Comparison of ENCODE assay signal across 15 cellular contexts in the genomic region with DNA sequence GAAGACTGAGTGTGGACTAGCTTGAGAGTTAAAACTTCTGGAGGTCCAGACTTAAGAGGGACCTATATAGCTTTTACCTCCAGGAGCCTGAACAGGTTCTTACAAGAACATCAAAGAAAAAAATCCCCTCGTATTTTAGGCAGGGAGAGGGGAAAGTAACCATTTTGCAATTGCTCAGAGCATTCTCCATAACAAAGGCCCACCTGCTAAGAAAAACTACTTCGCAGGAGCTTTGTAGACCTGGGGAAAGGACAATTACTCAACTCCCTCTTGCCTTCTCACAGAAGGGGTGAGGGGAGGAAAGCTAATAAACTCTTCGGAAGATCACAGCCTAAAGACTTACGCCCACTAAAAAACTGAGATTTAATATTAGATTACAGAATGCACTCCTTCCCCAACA.
DNase-seq lines count a peak whose midpoint lies in the region; ATAC-seq and TF ChIP-seq lines count a peak whose summit lies in the region.
"Had no signal": no experiment of that assay in that cellular context is flagged by ENCODE, and none has a peak within 500 bp of the region (broad histone marks: within the 10 kb centered on the region; RNA-seq: fewer than 3 reads in every experiment).

No MANE protein-coding gene starts in this region.

- no peak overlapping the region for H3K18ac ChIP-seq in H9 (ENCODE audit: insufficient read length, low read depth, low read length)

- no peak overlapping the region for H4K5ac ChIP-seq in H9 (ENCODE audit: insufficient read length, low read depth, low read length)

- POLR2A ChIA-PET in WTC11 (lab: Charles Lee) = interaction anchor here (0.5 kb wide), 1 partner anchor 30 kb away, joined by 3 read pairs; no protein-coding TSS in a partner anchor
- POLR2A ChIA-PET in naive thymus-derived CD8-positive, alpha-beta T cell (lab: Charles Lee) = no interaction called here
- POLR2A ChIA-PET in GM10248 (lab: Yijun Ruan, JAX) = no interaction called here

- H2BK20ac ChIP-seq in H9 (ENCODE audit: low read depth, low read length, poor library complexity, severe bottlenecking) = no peak overlapping the region

- H3K23ac ChIP-seq in H9 (ENCODE audit: insufficient read length, low read depth, low read length) = no peak overlapping the region

- H3K23me2 ChIP-seq in H9 (ENCODE audit: insufficient read length, low read depth, low read length, poor library complexity, severe bottlenecking) = no peaks in the 10 kb centered on the region

- no peak overlapping the region for H2BK120ac ChIP-seq in H9 (ENCODE audit: low read depth, low read length, poor library complexity, severe bottlenecking)

- H3K4me2 ChIP-seq in H9 (ENCODE audit: insufficient read depth, insufficient read length, low read length) = no peak overlapping the region

- WGBS in H9 (ENCODE audit: extremely low coverage, insufficient read length, low lambda C conversion rate) = no CpG with 5 or more reads among the region's 4 CpGs

- H3K14ac ChIP-seq in H9 (ENCODE audit: insufficient read depth, low read length) = no peak overlapping the region

- H3K36me3 ChIP-seq in iPS-18a (ENCODE audit: control insufficient read depth, low read depth, low read length) = no peaks in the 10 kb centered on the region
- H3K36me3 ChIP-seq: BE2C had no signal

- H2BK5ac ChIP-seq in H9 (ENCODE audit: insufficient read length, low read length) = no peak overlapping the region

- H3K9ac ChIP-seq in H9 (ENCODE audit: extremely low read depth, insufficient read length, low read length) (no peak overlapping the region), iPS-18a (ENCODE audit: low read length) (no peak overlapping the region)

- H3K27ac ChIP-seq in H9 (ENCODE audit: insufficient read length, low read depth, low read length) = no peak overlapping the region
- peak overlapping the region; percentile 6 for H3K27ac ChIP-seq in iPS-18a (ENCODE audit: low read length)

- H3K27ac Mint-ChIP-seq in H9 (peak overlapping the region; percentile 6 to 63 (median 27); a peak in 4 of 7 replicates), WTC11 (peak overlapping the region; percentile 38)
- no peak overlapping the region for H3K27ac Mint-ChIP-seq in naive thymus-derived CD8-positive, alpha-beta T cell
- H3K27ac Mint-ChIP-seq: CD4-positive, alpha-beta memory T cell had no signal

- ATAC-seq in WTC11 = peak; percentile 68
- no peak for ATAC-seq in naive thymus-derived CD8-positive, alpha-beta T cell

- no peak overlapping the region for H3K56ac ChIP-seq in H9 (ENCODE audit: insufficient read length, low read depth, low read length)

- H4K20me1 ChIP-seq in H9 (ENCODE audit: control insufficient read depth, insufficient read depth, insufficient read length) = peaks cover 2% of the 10 kb centered on the region

- H2AK5ac ChIP-seq in H9 (ENCODE audit: insufficient read length, low read length) = no peak overlapping the region

- no peak for DNase-seq in H9
- DNase-seq in WTC11 (ENCODE audit: low spot score) = no peak
- no peak for DNase-seq in naive thymus-derived CD8-positive, alpha-beta T cell
- DNase-seq in anterior cingulate cortex (lab: John Stamatoyannopoulos, UW) = no peak
- DNase-seq in DMS 273 treated with DMSO at 0.1 percent for 48 hours (lab: John Stamatoyannopoulos, UW) = no peak
- DNase-seq in GM10248 (ENCODE audit: extremely low spot score) = no peak
- DNase-seq: BE2C; CD4-positive, alpha-beta memory T cell; DMS153; DMS79 treated with DMSO at 0.1 percent for 48 hours; EL; GDM1; KG1 had no signal

- H2BK12ac ChIP-seq in H9 (ENCODE audit: insufficient read length, low read depth, low read length) = no peak overlapping the region

- H3K4me1 Mint-ChIP-seq in H9 (peaks cover 18 to 21% of the 10 kb centered on the region in 2 experiments), WTC11 (peaks cover 41% of the 10 kb centered on the region)
- peaks cover 0 to 5% (median 2%) of the 10 kb centered on the region in 4 donors for H3K4me1 Mint-ChIP-seq in naive thymus-derived CD8-positive, alpha-beta T cell

- H3K79me1 ChIP-seq in H9 (ENCODE audit: insufficient read depth, low read depth, low read length, poor library complexity, severe bottlenecking) = peaks cover 5% of the 10 kb centered on the region

- H2BK15ac ChIP-seq in H9 (ENCODE audit: low read depth, low read length) = no peak overlapping the region

- H3K79me2 ChIP-seq in H9 (ENCODE audit: insufficient read depth, low read length) = no peaks in the 10 kb centered on the region; the same call in 1 of the 2 replicates

- peaks cover 16 to 24% (median 18%) of the 10 kb centered on the region in 3 experiments for H3K36me3 Mint-ChIP-seq in H9 (ENCODE audit: insufficient read depth in 1 of 3, low read depth in 3 of 3)
- H3K36me3 Mint-ChIP-seq in WTC11 = peaks cover 18% of the 10 kb centered on the region
- H3K36me3 Mint-ChIP-seq in naive thymus-derived CD8-positive, alpha-beta T cell = peaks cover 10 to 20% (median 11%) of the 10 kb centered on the region in 3 donors

- H3K4me3 ChIP-seq in iPS-18a (ENCODE audit: low read length) = peak overlapping the region; percentile 3

- H3K27me3 Mint-ChIP-seq in H9 (ENCODE audit: low read depth) = no peaks in the 10 kb centered on the region
- H3K27me3 Mint-ChIP-seq in WTC11 (ENCODE audit: low read depth) = no peaks in the 10 kb centered on the region
- no peaks in the 10 kb centered on the region for H3K27me3 Mint-ChIP-seq in naive thymus-derived CD8-positive, alpha-beta T cell
- H3K27me3 Mint-ChIP-seq: CD4-positive, alpha-beta memory T cell; IgD-negative memory B cell had no signal

- no peak overlapping the region for H2AFZ ChIP-seq in H9 (ENCODE audit: low read length)

- no peak overlapping the region for H4K8ac ChIP-seq in H9 (replicated peaks; ENCODE audit: insufficient read length, low read depth, low read length)

- H3T11ph ChIP-seq in H9 (ENCODE audit: low read length) = no peak overlapping the region

- H3K4me1 ChIP-seq in H9 (ENCODE audit: insufficient read depth, low read length) (peaks cover 5% of the 10 kb centered on the region; the same call in 1 of the 2 replicates), iPS-18a (ENCODE audit: control insufficient read depth, low read depth, low read length) (peaks cover 7% of the 10 kb centered on the region)
- H3K4me1 ChIP-seq: BE2C had no signal

- no peak overlapping the region for H3K4ac ChIP-seq in H9 (ENCODE audit: low read depth, low read length)

- CTCF ChIA-PET in WTC11 (lab: Charles Lee) = interaction anchor here (0.6 to 3.5 kb wide), 7 partner anchors 9 to 162 kb away, joined by 3 to 22 read pairs (median 3); no protein-coding TSS in a partner anchor
- CTCF ChIA-PET in GM10248 (lab: Yijun Ruan, JAX) = interaction anchor here (1.0 to 1.6 kb wide), 5 partner anchors 9 to 169 kb away, joined by 3 to 5 read pairs (median 4); no protein-coding TSS in a partner anchor

- H3K27me3 ChIP-seq in H9 (ENCODE audit: insufficient read depth, low read length) (no peaks in the 10 kb centered on the region), iPS-18a (ENCODE audit: control insufficient read depth, insufficient read depth, low read length) (no peaks in the 10 kb centered on the region)
- H3K27me3 ChIP-seq: BE2C had no signal

- no peak overlapping the region for H4K91ac ChIP-seq in H9 (ENCODE audit: insufficient read length, low read depth, low read length)

- H3K9me3 Mint-ChIP-seq in H9 (peaks cover 20 to 21% of the 10 kb centered on the region in 2 experiments), WTC11 (peaks cover 13% of the 10 kb centered on the region)
- peaks cover 0 to 17% (median 7%) of the 10 kb centered on the region in 9 donors for H3K9me3 Mint-ChIP-seq in naive thymus-derived CD8-positive, alpha-beta T cell

- H3K4me3 Mint-ChIP-seq in H9 = no peak overlapping the region
- peak overlapping the region; percentile 4; the same call in 1 of the 2 replicates for H3K4me3 Mint-ChIP-seq in WTC11
- no peak overlapping the region for H3K4me3 Mint-ChIP-seq in naive thymus-derived CD8-positive, alpha-beta T cell
- H3K4me3 Mint-ChIP-seq: CD4-positive, alpha-beta memory T cell had no signal

- H3K9me3 ChIP-seq in H9 (ENCODE audit: control insufficient read depth, low read depth, low read length) = peaks cover 5% of the 10 kb centered on the region
- H3K9me3 ChIP-seq in iPS-18a (ENCODE audit: control insufficient read depth, low read depth, low read length) = peaks cover 7% of the 10 kb centered on the region
- H3K9me3 ChIP-seq: BE2C had no signal

- TF ChIP-seq CTCF in H9 (conservative IDR thresholded peaks at IDR 0.05) (no peak), WTC11 (IDR thresholded peaks at IDR 0.05) (no peak), GM10248 (IDR thresholded peaks at IDR 0.05; ENCODE audit: control extremely low read depth, extremely low read depth, low read depth, missing control alignments) (no peak)

TF ChIP-seq in WTC11, 78 proteins besides CTCF, POLR2A, EP300 and RAD21 (continues in another document):
- TF ChIP-seq ETV6 (CRISPR knock-in tag; IDR thresholded peaks at IDR 0.05) = no peak
- no peak for TF ChIP-seq IRF2 (CRISPR knock-in tag; IDR thresholded peaks at IDR 0.05; ENCODE audit: borderline replicate concordance, low read depth)
- no peak for TF ChIP-seq JAZF1 (CRISPR knock-in tag; IDR thresholded peaks at IDR 0.05)
- TF ChIP-seq ZNF121 (CRISPR knock-in tag; IDR thresholded peaks at IDR 0.05) = no peak
- TF ChIP-seq, protein P1, sequence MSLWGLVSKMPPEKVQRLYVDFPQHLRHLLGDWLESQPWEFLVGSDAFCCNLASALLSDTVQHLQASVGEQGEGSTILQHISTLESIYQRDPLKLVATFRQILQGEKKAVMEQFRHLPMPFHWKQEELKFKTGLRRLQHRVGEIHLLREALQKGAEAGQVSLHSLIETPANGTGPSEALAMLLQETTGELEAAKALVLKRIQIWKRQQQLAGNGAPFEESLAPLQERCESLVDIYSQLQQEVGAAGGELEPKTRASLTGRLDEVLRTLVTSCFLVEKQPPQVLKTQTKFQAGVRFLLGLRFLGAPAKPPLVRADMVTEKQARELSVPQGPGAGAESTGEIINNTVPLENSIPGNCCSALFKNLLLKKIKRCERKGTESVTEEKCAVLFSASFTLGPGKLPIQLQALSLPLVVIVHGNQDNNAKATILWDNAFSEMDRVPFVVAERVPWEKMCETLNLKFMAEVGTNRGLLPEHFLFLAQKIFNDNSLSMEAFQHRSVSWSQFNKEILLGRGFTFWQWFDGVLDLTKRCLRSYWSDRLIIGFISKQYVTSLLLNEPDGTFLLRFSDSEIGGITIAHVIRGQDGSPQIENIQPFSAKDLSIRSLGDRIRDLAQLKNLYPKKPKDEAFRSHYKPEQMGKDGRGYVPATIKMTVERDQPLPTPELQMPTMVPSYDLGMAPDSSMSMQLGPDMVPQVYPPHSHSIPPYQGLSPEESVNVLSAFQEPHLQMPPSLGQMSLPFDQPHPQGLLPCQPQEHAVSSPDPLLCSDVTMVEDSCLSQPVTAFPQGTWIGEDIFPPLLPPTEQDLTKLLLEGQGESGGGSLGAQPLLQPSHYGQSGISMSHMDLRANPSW (CRISPR knock-in tag; conservative IDR thresholded peaks at IDR 0.05; ENCODE audit: low read depth) = no peak

Comparison
In these comparisons a context has a peak if more than half of its experiments do, and no peak if none do; other contexts are left out.
1. H3K27ac Mint-ChIP-seq: peak in H9 (3 of 3) and WTC11 (single experiment); none in naive thymus-derived CD8-positive, alpha-beta T cell (0 of 10).